ENCODE assay signal across 13 cellular contexts in genomic region chr2:28250006-28250405, GRCh38.
A peak's percentile ranks its signal among the peaks of the same experiment; 100 is the strongest.
DNase-seq lines count a peak whose midpoint lies in the region; ATAC-seq lines count a peak whose summit lies in the region.
"Had no signal": no experiment of that assay in that cellular context is flagged by ENCODE, and none has a peak within 500 bp of the region (broad histone marks: within the 10 kb centered on the region; RNA-seq: fewer than 3 reads in every experiment).

No MANE protein-coding gene starts in this region.

- no peaks in the 10 kb centered on the region for H3K27me3 Mint-ChIP-seq in activated CD4-positive, alpha-beta memory T cell treated with anti-CD3 and anti-CD28 coated beads, Interleukin-2, amount 10 ng/mL, durations not matched to agents 7 days and 5 days
- no peaks in the 10 kb centered on the region for H3K27me3 Mint-ChIP-seq in activated CD4-positive, alpha-beta memory T cell treated with anti-CD3 and anti-CD28 coated beads for 36 hours

- H3K27ac Mint-ChIP-seq in activated CD4-positive, alpha-beta memory T cell treated with anti-CD3 and anti-CD28 coated beads, Interleukin-2, amount 10 ng/mL, durations not matched to agents 7 days and 5 days: peak overlapping the region; percentile 7
- no peak overlapping the region for H3K27ac Mint-ChIP-seq in activated CD4-positive, alpha-beta memory T cell treated with anti-CD3 and anti-CD28 coated beads for 36 hours
- H3K27ac Mint-ChIP-seq: endodermal cell, neural progenitor cell had no signal

- CTCF ChIA-PET in activated CD4-positive, alpha-beta memory T cell treated with anti-CD3 and anti-CD28 coated beads, Interleukin-2, amount 10 ng/mL, durations not matched to agents 7 days and 5 days (lab: Charles Lee): interaction anchor here (0.6 to 1.7 kb wide), 4 partner anchors 20 to 141 kb away, joined by 3 to 5 read pairs (median 4); no protein-coding TSS in a partner anchor
- CTCF ChIA-PET in activated CD4-positive, alpha-beta memory T cell treated with anti-CD3 and anti-CD28 coated beads for 36 hours (lab: Charles Lee): no interaction called here

- peaks cover 51% of the 10 kb centered on the region for H3K4me1 Mint-ChIP-seq in activated CD4-positive, alpha-beta memory T cell treated with anti-CD3 and anti-CD28 coated beads, Interleukin-2, amount 10 ng/mL, durations not matched to agents 7 days and 5 days
- peaks cover 48% of the 10 kb centered on the region for H3K4me1 Mint-ChIP-seq in activated CD4-positive, alpha-beta memory T cell treated with anti-CD3 and anti-CD28 coated beads for 36 hours (ENCODE audit: low read depth)
- H3K4me1 Mint-ChIP-seq: endodermal cell, neural progenitor cell had no signal

- H3K9me3 Mint-ChIP-seq in activated CD4-positive, alpha-beta memory T cell treated with anti-CD3 and anti-CD28 coated beads, Interleukin-2, amount 10 ng/mL, durations not matched to agents 7 days and 5 days: no peaks in the 10 kb centered on the region
- H3K9me3 Mint-ChIP-seq in activated CD4-positive, alpha-beta memory T cell treated with anti-CD3 and anti-CD28 coated beads for 36 hours: no peaks in the 10 kb centered on the region
- H3K9me3 Mint-ChIP-seq: endodermal cell, neural progenitor cell had no signal

- no peak overlapping the region for H3K4me3 Mint-ChIP-seq in activated CD4-positive, alpha-beta memory T cell treated with anti-CD3 and anti-CD28 coated beads, Interleukin-2, amount 10 ng/mL, durations not matched to agents 7 days and 5 days
- no peak overlapping the region for H3K4me3 Mint-ChIP-seq in activated CD4-positive, alpha-beta memory T cell treated with anti-CD3 and anti-CD28 coated beads for 36 hours
- H3K4me3 Mint-ChIP-seq: endodermal cell, neural progenitor cell had no signal

- H3K36me3 Mint-ChIP-seq in activated CD4-positive, alpha-beta memory T cell treated with anti-CD3 and anti-CD28 coated beads, Interleukin-2, amount 10 ng/mL, durations not matched to agents 7 days and 5 days (ENCODE audit: low read depth): peaks cover 39% of the 10 kb centered on the region
- H3K36me3 Mint-ChIP-seq in activated CD4-positive, alpha-beta memory T cell treated with anti-CD3 and anti-CD28 coated beads for 36 hours: peaks cover 13% of the 10 kb centered on the region

- no peak for DNase-seq in activated CD4-positive, alpha-beta memory T cell treated with anti-CD3 and anti-CD28 coated beads, Interleukin-2, amount 10 ng/mL, durations not matched to agents 7 days and 5 days
- no peak for DNase-seq in activated CD4-positive, alpha-beta memory T cell treated with anti-CD3 and anti-CD28 coated beads for 36 hours
- peak; percentile 9 for DNase-seq in RKO (ENCODE audit: low spot score)
- DNase-seq in smooth muscle cell of the brain vasculature (ENCODE audit: low read depth, low spot score): peak; percentile 64
- DNase-seq in NCI-H1417 treated with DMSO at 0.1 percent for 48 hours (lab: John Stamatoyannopoulos, UW): no peak
- DNase-seq in DMS 273 (lab: John Stamatoyannopoulos, UW; ENCODE audit: unreplicated experiment): no peak
- DNase-seq in stimulated activated CD4-positive, alpha-beta T cell treated with anti-CD3 and anti-CD28 coated beads, Interleukin-1b, Interleukin-23, amount 100 ng/mL, for 48 hours: no peak
- DNase-seq: activated CD4-positive, alpha-beta T cell treated with anti-CD3 and anti-CD28 coated beads for 48 hours; activated naive CD4-positive, alpha-beta T cell treated with Interleukin-2 at 50 U/mL for 16 hours; endodermal cell; Right ventricle myocardium superior had no signal

- POLR2A ChIA-PET in activated CD4-positive, alpha-beta memory T cell treated with anti-CD3 and anti-CD28 coated beads, Interleukin-2, amount 10 ng/mL, durations not matched to agents 7 days and 5 days (lab: Charles Lee): interaction anchor here (1.6 to 4.1 kb wide), 3 partner anchors 141 to 289 kb away, joined by 4 to 33 read pairs (median 12); partner anchors contain the start of gene FOSL2
- POLR2A ChIA-PET in activated CD4-positive, alpha-beta memory T cell treated with anti-CD3 and anti-CD28 coated beads for 36 hours (lab: Charles Lee): no interaction called here

- intact Hi-C loops in activated CD4-positive, alpha-beta memory T cell treated with anti-CD3 and anti-CD28 coated beads for 36 hours (cut with micrococcal nuclease): loop anchor here (5.0 kb wide), 2 partner anchors 288 to 358 kb away; partner anchors contain the start of genes BABAM2 and RBKS

- ATAC-seq in esophagus mucosa: peak; percentile 93

Comparison
In these comparisons a context has a peak if more than half of its experiments do, and no peak if none do; other contexts are left out.
1. DNase-seq: peak in RKO (single experiment) and smooth muscle cell of the brain vasculature (single experiment); none in activated CD4-positive, alpha-beta memory T cell treated with anti-CD3 and anti-CD28 coated beads, Interleukin-2, amount 10 ng/mL, durations not matched to agents 7 days and 5 days (single experiment), activated CD4-positive, alpha-beta memory T cell treated with anti-CD3 and anti-CD28 coated beads for 36 hours (single experiment), NCI-H1417 treated with DMSO at 0.1 percent for 48 hours (single experiment), DMS 273 (single experiment) and stimulated activated CD4-positive, alpha-beta T cell treated with anti-CD3 and anti-CD28 coated beads, Interleukin-1b, Interleukin-23, amount 100 ng/mL, for 48 hours (single experiment).